ENCODE assay signal across 9 cellular contexts in genomic region chr20:32641464-32641863, GRCh38. TPM values are rescaled to one million over a fixed set of nuclear protein-coding genes. Genes with fewer than 3 reads are reported as not detected.
"Had no signal": no experiment of that assay in that cellular context is flagged by ENCODE, and none has a peak within 500 bp of the region (broad histone marks: within the 10 kb centered on the region; RNA-seq: fewer than 3 reads in every experiment).

No MANE protein-coding gene starts in this region.

- DNase-seq: GDM1, GF-D8 had no signal

- H3K4me3 ChIP-seq: GM12878 had no signal

- FAIRE-seq: G401.6, GM12878, GM12891, GM12892, GM18507, GM19239 had no signal

- ATAC-seq: GM12878 had no signal

RNA-seq across cellular contexts. Expression of gene C20orf203, which starts 32.3 kb away (rescaled TPM):
- total RNA-seq: G401, GM12878 had no signal
